8 cellular contexts compared by ENCODE assay signal in the genomic region with DNA sequence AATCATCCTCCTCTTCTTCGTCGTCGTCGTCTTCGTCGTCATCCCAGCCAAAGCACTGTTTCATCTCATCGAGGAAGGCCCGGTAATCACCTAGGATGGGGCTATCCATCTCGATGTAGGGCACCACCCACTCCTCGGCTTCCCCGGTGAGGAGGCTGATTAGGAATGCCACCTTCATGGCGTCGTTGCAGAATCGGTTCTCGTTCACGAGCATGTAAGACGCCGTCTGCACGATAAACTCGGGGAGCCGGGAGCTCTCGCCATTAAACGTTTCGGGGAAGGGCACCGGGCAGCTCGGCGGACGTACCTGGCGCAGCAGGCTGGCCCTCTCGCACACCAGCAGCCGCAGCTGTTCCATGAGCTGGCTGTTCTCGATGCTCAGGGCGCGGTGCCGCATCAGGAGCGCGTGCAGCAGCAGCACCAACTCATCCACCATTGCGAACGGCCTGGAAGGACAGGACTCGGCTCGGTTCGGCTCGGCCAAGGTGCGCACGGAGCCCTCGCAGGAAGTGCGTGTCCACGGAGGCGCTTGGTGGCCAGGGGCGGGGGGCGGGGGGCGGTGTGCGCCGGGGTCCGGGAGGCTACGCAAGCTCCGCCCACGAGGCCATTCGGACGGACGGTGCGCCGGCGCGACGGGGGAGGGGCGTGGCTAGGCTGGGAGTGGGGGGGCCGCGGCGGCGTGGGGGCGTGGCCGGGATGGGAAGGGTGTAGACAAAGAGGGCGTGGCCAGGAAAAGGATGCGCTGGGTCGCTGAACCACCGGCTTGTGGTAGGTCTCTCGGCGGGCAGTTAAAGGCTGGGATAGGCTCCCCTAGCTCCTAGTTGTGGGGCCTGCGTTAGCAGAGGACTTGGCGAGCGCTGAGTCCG. TPM values are rescaled to one million over a fixed set of nuclear protein-coding genes. Genes with fewer than 3 reads are reported as not detected.
DNase-seq lines count a peak whose midpoint lies in the region; ATAC-seq and TF ChIP-seq lines count a peak whose summit lies in the region.

A gene (minus strand): TSS at position 544 of the 866 bp plus-strand sequence. CDS start 108 bp downstream, at position 436.

- peak within 1 kb of the TSS; percentile 76 for H3K4me3 Mint-ChIP-seq in activated CD4-positive, alpha-beta T cell treated with anti-CD3 and anti-CD28 coated beads for 36 hours

- H3K27me3 ChIP-seq in MG63: no peaks in the 10 kb centered on the region

- no peaks in the 10 kb centered on the region for H3K36me3 Mint-ChIP-seq in activated CD4-positive, alpha-beta T cell treated with anti-CD3 and anti-CD28 coated beads for 36 hours (ENCODE audit: low read depth)

- peak; percentile 90 for ATAC-seq in activated CD4-positive, alpha-beta T cell treated with anti-CD3 and anti-CD28 coated beads for 36 hours
- no peak for ATAC-seq in HG02938 (IDR thresholded peaks at IDR 0.05; ENCODE audit: unreplicated experiment)

- POLR2A ChIA-PET in activated CD4-positive, alpha-beta T cell treated with anti-CD3 and anti-CD28 coated beads for 36 hours (lab: Charles Lee): no interaction called here

- DNase-seq in MG63: peak; percentile 75
- DNase-seq in activated CD4-positive, alpha-beta T cell treated with anti-CD3 and anti-CD28 coated beads for 36 hours: peak; percentile 86
- DNase-seq in cerebellar cortex (ENCODE audit: low spot score): peak; percentile 76
- peak; percentile 76 for DNase-seq in iris pigment epithelial cell (ENCODE audit: low read depth)
- DNase-seq in smooth muscle cell of the brain vasculature (ENCODE audit: low read depth, low spot score): peak; percentile 31
- no peak for DNase-seq in Kasumi-1 (lab: John Stamatoyannopoulos, UW)

- H3K27me3 Mint-ChIP-seq in activated CD4-positive, alpha-beta T cell treated with anti-CD3 and anti-CD28 coated beads for 36 hours: peaks cover 2% of the 10 kb centered on the region

- peaks cover 7% of the 10 kb centered on the region for H3K4me1 Mint-ChIP-seq in activated CD4-positive, alpha-beta T cell treated with anti-CD3 and anti-CD28 coated beads for 36 hours

- intact Hi-C loops in activated CD4-positive, alpha-beta T cell treated with anti-CD3 and anti-CD28 coated beads for 36 hours (cut with DNase I, micrococcal nuclease): no loop called here

- H3K9me3 Mint-ChIP-seq in activated CD4-positive, alpha-beta T cell treated with anti-CD3 and anti-CD28 coated beads for 36 hours (ENCODE audit: low read depth): no peaks in the 10 kb centered on the region

- CTCF ChIA-PET in activated CD4-positive, alpha-beta T cell treated with anti-CD3 and anti-CD28 coated beads for 36 hours (lab: Charles Lee): no interaction called here

- peak within 1 kb of the TSS; percentile 51 for H3K27ac Mint-ChIP-seq in activated CD4-positive, alpha-beta T cell treated with anti-CD3 and anti-CD28 coated beads for 36 hours

- TF ChIP-seq CTCF in C4-2B (conservative IDR thresholded peaks at IDR 0.05): no peak

- peak within 1 kb of the TSS; percentile 60 for H3K4me3 ChIP-seq in MG63

- H3K27ac ChIP-seq in C4-2B: peak within 1 kb of the TSS; percentile 84

- H3K9me3 ChIP-seq in MG63: no peaks in the 10 kb centered on the region

- no peaks in the 10 kb centered on the region for H3K36me3 ChIP-seq in MG63

RNA-seq across cellular contexts. Expression of the gene that starts here (rescaled TPM):
- 0.44 and 2.6 TPM in 2 replicates for total RNA-seq in MG63 (2014; rRNA removed; shearing (Covaris generic); ENCODE audit: low replicate concordance)
- 1 to 10 TPM; 5.3 to 6.0 TPM for total RNA-seq in activated CD4-positive, alpha-beta T cell treated with anti-CD3 and anti-CD28 coated beads for 36 hours

Comparison
In these comparisons a context has a peak if more than half of its experiments do, and no peak if none do; other contexts are left out.
1. DNase-seq: peak in MG63 (single experiment), activated CD4-positive, alpha-beta T cell treated with anti-CD3 and anti-CD28 coated beads for 36 hours (single experiment), cerebellar cortex (single experiment), iris pigment epithelial cell (single experiment) and smooth muscle cell of the brain vasculature (single experiment); none in Kasumi-1 (0 of 2).